9 cellular contexts compared by ENCODE assay signal in the genomic region with DNA sequence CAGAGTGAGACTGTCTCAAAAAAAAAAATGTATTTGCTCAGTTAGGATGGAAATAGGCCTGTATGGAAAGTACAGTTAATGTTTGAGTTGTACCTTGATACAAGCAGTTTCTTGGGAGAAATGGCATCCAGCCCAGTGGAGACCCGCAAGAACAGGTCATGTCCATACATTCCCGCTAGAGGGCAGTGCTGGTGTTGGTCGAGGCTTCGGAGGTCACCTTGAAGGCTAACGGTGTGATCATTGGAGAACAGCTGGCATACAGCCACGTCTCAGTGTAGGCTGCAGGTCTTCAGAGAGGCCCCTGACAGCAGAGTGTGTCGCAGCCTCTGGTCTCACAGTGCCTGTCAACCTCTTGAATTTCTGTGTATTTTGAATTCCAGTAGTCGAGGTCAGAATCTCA. TPM values are rescaled to one million over a fixed set of nuclear protein-coding genes. Genes with fewer than 3 reads are reported as not detected.
DNase-seq lines count a peak whose midpoint lies in the region; ATAC-seq and TF ChIP-seq lines count a peak whose summit lies in the region.
"Had no signal": no experiment of that assay in that cellular context is flagged by ENCODE, and none has a peak within 500 bp of the region (broad histone marks: within the 10 kb centered on the region; RNA-seq: fewer than 3 reads in every experiment).

No MANE protein-coding gene starts in this region.

- H3K4me1 Mint-ChIP-seq in activated CD4-positive, alpha-beta memory T cell treated with anti-CD3 and anti-CD28 coated beads for 36 hours (ENCODE audit: low read depth), result peaks cover 2% of the 10 kb centered on the region

- no peaks in the 10 kb centered on the region for H3K9me3 ChIP-seq in neutrophil

- TF ChIP-seq CTCF in epithelial cell of esophagus (IDR thresholded peaks at IDR 0.05; ENCODE audit: insufficient read depth, low read depth, low read length, missing control alignments) (peak; percentile 27), neutrophil (IDR thresholded peaks at IDR 0.05) (peak; percentile 25)

- DNase-seq in GDM1 (lab: John Stamatoyannopoulos, UW) (peak; percentile 8), NCI-H1105 (lab: John Stamatoyannopoulos, UW) (peak; percentile 69), epithelial cell of esophagus (ENCODE audit: low read depth) (peak; percentile 20), NCI-H226 (no peak), NCI-H510A (lab: John Stamatoyannopoulos, UW) (no peak)
- peak; percentile 70 for DNase-seq in activated CD4-positive, alpha-beta memory T cell treated with anti-CD3 and anti-CD28 coated beads for 36 hours

- no peaks in the 10 kb centered on the region for H3K27me3 Mint-ChIP-seq in activated CD4-positive, alpha-beta memory T cell treated with anti-CD3 and anti-CD28 coated beads for 36 hours

- no peak for ATAC-seq in GM18505 (IDR thresholded peaks at IDR 0.05; ENCODE audit: unreplicated experiment)

- H3K4me1 ChIP-seq in neutrophil (ENCODE audit: control insufficient read depth in 1 of 2, insufficient read depth in 1 of 2, low read depth in 1 of 2, low read length in 1 of 2), result no peaks in the 10 kb centered on the region

- no peaks in the 10 kb centered on the region for H3K27me3 ChIP-seq in neutrophil

- H3K4me3 ChIP-seq in epithelial cell of esophagus (ENCODE audit: low read length), result no peak overlapping the region
- no peak overlapping the region for H3K4me3 ChIP-seq in neutrophil (ENCODE audit: low read depth in 1 of 2, low read length in 1 of 2)

- no peak overlapping the region for H3K27ac Mint-ChIP-seq in activated CD4-positive, alpha-beta memory T cell treated with anti-CD3 and anti-CD28 coated beads for 36 hours
- H3K27ac Mint-ChIP-seq: T-helper 1 cell treated with Interleukin-12 subunit alpha and Interleukin-12 subunit beta and Interleukin-4 antibody, amounts not matched to agents 30 μg/mL and 1 μg/mL, for 36 hours had no signal

- CTCF ChIA-PET in activated CD4-positive, alpha-beta memory T cell treated with anti-CD3 and anti-CD28 coated beads for 36 hours (lab: Charles Lee), result interaction anchor here (0.6 to 1.7 kb wide), 4 partner anchors 26 to 1177 kb away, joined by 3 to 6 read pairs (median 4); a partner anchor contains a TSS

- peaks cover 7% of the 10 kb centered on the region for H3K36me3 Mint-ChIP-seq in activated CD4-positive, alpha-beta memory T cell treated with anti-CD3 and anti-CD28 coated beads for 36 hours

- no peak overlapping the region for H3K27ac ChIP-seq in neutrophil

- intact Hi-C loops in activated CD4-positive, alpha-beta memory T cell treated with anti-CD3 and anti-CD28 coated beads for 36 hours (cut with micrococcal nuclease), result loop anchor here (2.0 kb wide), 2 partner anchors 183 to 405 kb away; a partner anchor contains a TSS

- no peaks in the 10 kb centered on the region for H3K36me3 ChIP-seq in neutrophil

- POLR2A ChIA-PET in activated CD4-positive, alpha-beta memory T cell treated with anti-CD3 and anti-CD28 coated beads for 36 hours (lab: Charles Lee), result no interaction called here

- peaks cover 19% of the 10 kb centered on the region for H3K9me3 Mint-ChIP-seq in activated CD4-positive, alpha-beta memory T cell treated with anti-CD3 and anti-CD28 coated beads for 36 hours

- H3K4me3 Mint-ChIP-seq in activated CD4-positive, alpha-beta memory T cell treated with anti-CD3 and anti-CD28 coated beads for 36 hours, result no peak overlapping the region
- H3K4me3 Mint-ChIP-seq: T-helper 1 cell treated with Interleukin-12 subunit alpha and Interleukin-12 subunit beta and Interleukin-4 antibody, amounts not matched to agents 30 μg/mL and 1 μg/mL, for 36 hours had no signal

- TF ChIP-seq POLR2A in GM18505 (IDR thresholded peaks at IDR 0.05; ENCODE audit: borderline replicate concordance, extremely low read depth, insufficient read depth, insufficient read length), result no peak

RNA-seq across cellular contexts. Expression of a gene that starts 7.5 kb away (rescaled TPM):
- 1 to 10 TPM; 1.7 to 2.1 TPM for total RNA-seq in activated CD4-positive, alpha-beta memory T cell treated with anti-CD3 and anti-CD28 coated beads for 36 hours

RNA-seq across cellular contexts. Expression of a gene that starts 26.2 kb away (rescaled TPM):
- 1 to 10 TPM; 8.2 to 8.3 TPM for total RNA-seq in activated CD4-positive, alpha-beta memory T cell treated with anti-CD3 and anti-CD28 coated beads for 36 hours

RNA-seq across cellular contexts. Expression of a gene that starts 46.6 kb away (rescaled TPM):
- 1 to 10 TPM; 3.4 to 4.1 TPM for total RNA-seq in activated CD4-positive, alpha-beta memory T cell treated with anti-CD3 and anti-CD28 coated beads for 36 hours

RNA-seq across cellular contexts. Expression of a gene that starts 54.1 kb away (rescaled TPM):
- 1 to 10 TPM; 4.4 to 8.1 TPM for total RNA-seq in activated CD4-positive, alpha-beta memory T cell treated with anti-CD3 and anti-CD28 coated beads for 36 hours

Comparison
In these comparisons a context has a peak if more than half of its experiments do, and no peak if none do; other contexts are left out.
1. DNase-seq: peak in GDM1 (single experiment), NCI-H1105 (single experiment), activated CD4-positive, alpha-beta memory T cell treated with anti-CD3 and anti-CD28 coated beads for 36 hours (single experiment) and epithelial cell of esophagus (single experiment); none in NCI-H226 (single experiment) and NCI-H510A (single experiment).